ENCODE assay signal across 9 cellular contexts in genomic region chr2:119352357-119352756, GRCh38. TPM values are rescaled to one million over a fixed set of nuclear protein-coding genes. Genes with fewer than 3 reads are reported as not detected.
DNase-seq lines count a peak whose midpoint lies in the region; ATAC-seq and TF ChIP-seq lines count a peak whose summit lies in the region.
"Had no signal": no experiment of that assay in that cellular context is flagged by ENCODE, and none has a peak within 500 bp of the region (broad histone marks: within the 10 kb centered on the region; RNA-seq: fewer than 3 reads in every experiment).

No MANE protein-coding gene starts in this region.

- intact Hi-C loops in activated T-helper 1 cell treated with anti-CD3 and anti-CD28 coated beads, Interleukin-12 subunit alpha, Interleukin-12 subunit beta, Interleukin-2, Interleukin-4 antibody, amounts not matched to agents 30 ng/mL and 10 ng/mL and 1 ng/mL, durations not matched to agents 14 hours and 24 hours and 36 hours (cut with micrococcal nuclease), result no loop called here

- peaks cover 11% of the 10 kb centered on the region for H3K4me1 Mint-ChIP-seq in activated T-helper 1 cell treated with anti-CD3 and anti-CD28 coated beads, Interleukin-12 subunit alpha, Interleukin-12 subunit beta, Interleukin-2, Interleukin-4 antibody, amounts not matched to agents 30 ng/mL and 10 ng/mL and 1 ng/mL, durations not matched to agents 14 hours and 24 hours and 36 hours (ENCODE audit: low read depth)

- DNase-seq in NCI-H526 treated with DMSO at 0.1 percent for 48 hours (lab: John Stamatoyannopoulos, UW) (peak; percentile 3), medulla oblongata (ENCODE audit: extremely low spot score) (peak; percentile 51), foreskin fibroblast (no peak), NCI-H345 (lab: John Stamatoyannopoulos, UW) (no peak), COR-L47 (lab: John Stamatoyannopoulos, UW) (no peak)
- no peak for DNase-seq in activated T-helper 1 cell treated with anti-CD3 and anti-CD28 coated beads, Interleukin-12 subunit alpha, Interleukin-12 subunit beta, Interleukin-2, Interleukin-4 antibody, amounts not matched to agents 30 ng/mL and 10 ng/mL and 1 ng/mL, durations not matched to agents 14 hours and 24 hours and 36 hours (ENCODE audit: low spot score)

- no peak overlapping the region for H3K27ac Mint-ChIP-seq in activated T-helper 1 cell treated with anti-CD3 and anti-CD28 coated beads, Interleukin-12 subunit alpha, Interleukin-12 subunit beta, Interleukin-2, Interleukin-4 antibody, amounts not matched to agents 30 ng/mL and 10 ng/mL and 1 ng/mL, durations not matched to agents 14 hours and 24 hours and 36 hours

- no peak overlapping the region for H3K4me3 Mint-ChIP-seq in activated T-helper 1 cell treated with anti-CD3 and anti-CD28 coated beads, Interleukin-12 subunit alpha, Interleukin-12 subunit beta, Interleukin-2, Interleukin-4 antibody, amounts not matched to agents 30 ng/mL and 10 ng/mL and 1 ng/mL, durations not matched to agents 14 hours and 24 hours and 36 hours

- ATAC-seq in GM19023 (IDR thresholded peaks at IDR 0.05; ENCODE audit: unreplicated experiment) (peak; percentile 97), HG02798 (IDR thresholded peaks at IDR 0.05; ENCODE audit: poor library complexity, unreplicated experiment) (peak; percentile 94)

- H3K9me3 Mint-ChIP-seq in activated T-helper 1 cell treated with anti-CD3 and anti-CD28 coated beads, Interleukin-12 subunit alpha, Interleukin-12 subunit beta, Interleukin-2, Interleukin-4 antibody, amounts not matched to agents 30 ng/mL and 10 ng/mL and 1 ng/mL, durations not matched to agents 14 hours and 24 hours and 36 hours, result no peaks in the 10 kb centered on the region

- H3K36me3 Mint-ChIP-seq in activated T-helper 1 cell treated with anti-CD3 and anti-CD28 coated beads, Interleukin-12 subunit alpha, Interleukin-12 subunit beta, Interleukin-2, Interleukin-4 antibody, amounts not matched to agents 30 ng/mL and 10 ng/mL and 1 ng/mL, durations not matched to agents 14 hours and 24 hours and 36 hours (ENCODE audit: low read depth), result no peaks in the 10 kb centered on the region

- H3K27me3 Mint-ChIP-seq in activated T-helper 1 cell treated with anti-CD3 and anti-CD28 coated beads, Interleukin-12 subunit alpha, Interleukin-12 subunit beta, Interleukin-2, Interleukin-4 antibody, amounts not matched to agents 30 ng/mL and 10 ng/mL and 1 ng/mL, durations not matched to agents 14 hours and 24 hours and 36 hours (ENCODE audit: insufficient read depth), result peaks cover 6% of the 10 kb centered on the region
- H3K27me3 Mint-ChIP-seq: IgD-negative memory B cell had no signal

- TF ChIP-seq CTCF in foreskin fibroblast (IDR thresholded peaks at IDR 0.05; ENCODE audit: low read depth, low read length), result no peak

- H3K4me3 ChIP-seq in foreskin fibroblast (ENCODE audit: low read depth in 1 of 2, low read length in 2 of 2), result no peak overlapping the region

RNA-seq across cellular contexts. Expression of gene C2orf76, which starts 14.3 kb away (rescaled TPM):
- 10.3 and 10.7 TPM in 2 replicates for total RNA-seq in activated T-helper 1 cell treated with anti-CD3 and anti-CD28 coated beads, Interleukin-12 subunit alpha, Interleukin-12 subunit beta, Interleukin-2, Interleukin-4 antibody, amounts not matched to agents 30 ng/mL and 10 ng/mL and 1 ng/mL, durations not matched to agents 14 hours and 24 hours and 36 hours

RNA-seq across cellular contexts. Expression of gene DBI, which starts 14.4 kb away (rescaled TPM):
- total RNA-seq in activated T-helper 1 cell treated with anti-CD3 and anti-CD28 coated beads, Interleukin-12 subunit alpha, Interleukin-12 subunit beta, Interleukin-2, Interleukin-4 antibody, amounts not matched to agents 30 ng/mL and 10 ng/mL and 1 ng/mL, durations not matched to agents 14 hours and 24 hours and 36 hours, result 142 and 146 TPM in 2 replicates

Comparison
In these comparisons a context has a peak if more than half of its experiments do, and no peak if none do; other contexts are left out.
1. DNase-seq: peak in NCI-H526 treated with DMSO at 0.1 percent for 48 hours (single experiment) and medulla oblongata (single experiment); none in foreskin fibroblast (0 of 2), NCI-H345 (single experiment), activated T-helper 1 cell treated with anti-CD3 and anti-CD28 coated beads, Interleukin-12 subunit alpha, Interleukin-12 subunit beta, Interleukin-2, Interleukin-4 antibody, amounts not matched to agents 30 ng/mL and 10 ng/mL and 1 ng/mL, durations not matched to agents 14 hours and 24 hours and 36 hours (single experiment) and COR-L47 (single experiment).